Comparison of ENCODE assay signal across 9 cellular contexts in genomic region chr19:46009530-46010510, GRCh38. TPM values are rescaled to one million over a fixed set of nuclear protein-coding genes. Genes with fewer than 3 reads are reported as not detected.
DNase-seq lines count a peak whose midpoint lies in the region; ATAC-seq, FAIRE-seq and TF ChIP-seq lines count a peak whose summit lies in the region.
"Had no signal": no experiment of that assay in that cellular context is flagged by ENCODE, and none has a peak within 500 bp of the region (broad histone marks: within the 10 kb centered on the region; RNA-seq: fewer than 3 reads in every experiment).

No MANE protein-coding gene starts in this region.

- H3K4me3 ChIP-seq in Caco-2 (ENCODE audit: low read depth, low read length) (no peak overlapping the region), ovary (no peak overlapping the region)
- H3K4me3 ChIP-seq: SK-N-MC had no signal

- intact Hi-C loops in Caco-2 (cut with micrococcal nuclease; ENCODE audit: unreplicated experiment) (loop anchor here (10.0 kb wide), 1 partner anchor 195 kb away; the partner anchor contains the start of gene RSPH6A), ovary (cut with DNase I) (loop anchor here in 1 of 4 donors (10.0 kb wide), 1 partner anchor 95 kb away; the partner anchor contains the start of gene NANOS2)

- CTCF ChIA-PET in Caco-2 (lab: Charles Lee), result interaction anchor here (0.6 to 1.0 kb wide), 5 partner anchors 14 to 145 kb away, joined by 3 to 7 read pairs (median 5); partner anchors contain the start of genes CCDC61 and FOXA3

- BruUV-seq in Caco-2 (replicated peaks; lab: Mats Ljungman, UMichigan), result no TSS peak

- H3K9me3 ChIP-seq in Caco-2 (no peaks in the 10 kb centered on the region), ovary (no peaks in the 10 kb centered on the region)

- no peak for TF ChIP-seq POLR2A in ovary (IDR thresholded peaks at IDR 0.05)

- H3K27ac ChIP-seq in ovary, result no peak overlapping the region
- H3K27ac ChIP-seq: SK-N-MC had no signal

- POLR2A ChIA-PET in Caco-2 (lab: Charles Lee), result no interaction called here

- H3K4me3 Mint-ChIP-seq in Caco-2 (ENCODE audit: unreplicated experiment), result no peak overlapping the region
- H3K4me3 Mint-ChIP-seq in activated T-helper 17 cell treated with anti-CD3 and anti-CD28 coated beads, Interleukin-2, amount 50 U/mL, for 72 hours, result no peak overlapping the region

- no peak for TF ChIP-seq EP300 in ovary (IDR thresholded peaks at IDR 0.05)

- peaks cover 2% of the 10 kb centered on the region for H3K36me3 ChIP-seq in Caco-2 (ENCODE audit: control insufficient read depth, insufficient read depth, low read length)
- no peaks in the 10 kb centered on the region for H3K36me3 ChIP-seq in ovary

- no peak overlapping the region for H3K27ac Mint-ChIP-seq in Caco-2 (ENCODE audit: unreplicated experiment)
- H3K27ac Mint-ChIP-seq in activated T-helper 17 cell treated with anti-CD3 and anti-CD28 coated beads, Interleukin-2, amount 50 U/mL, for 72 hours, result no peak overlapping the region

- peak; percentile 88 to 94 for TF ChIP-seq CTCF in Caco-2 (IDR thresholded peaks at IDR 0.05; ENCODE audit: insufficient read depth in 1 of 2, low read depth in 1 of 2, low read length in 1 of 2, severe bottlenecking in 1 of 2, unreplicated experiment in 1 of 2)
- peak; percentile 48 to 70 (median 54) for TF ChIP-seq CTCF in ovary (IDR thresholded peaks at IDR 0.05)

- no peaks in the 10 kb centered on the region for H3K36me3 Mint-ChIP-seq in Caco-2 (ENCODE audit: insufficient read depth, unreplicated experiment)
- peaks cover 41% of the 10 kb centered on the region for H3K36me3 Mint-ChIP-seq in activated T-helper 17 cell treated with anti-CD3 and anti-CD28 coated beads, Interleukin-2, amount 50 U/mL, for 72 hours (ENCODE audit: low read depth)

- no peak for FAIRE-seq in urothelium cell line (lab: Jason Lieb, UNC)

- 45 to 57% (median 55%) methylated on average over 26 to 28 of the region's 28 CpGs for WGBS in ovary, 3 donors

- H3K4me1 ChIP-seq in Caco-2 (peaks cover 6% of the 10 kb centered on the region), ovary (ENCODE audit: insufficient read depth) (no peaks in the 10 kb centered on the region)

- no peaks in the 10 kb centered on the region for H3K27me3 Mint-ChIP-seq in Caco-2 (ENCODE audit: insufficient read depth, unreplicated experiment)
- peaks cover 3% of the 10 kb centered on the region for H3K27me3 Mint-ChIP-seq in activated T-helper 17 cell treated with anti-CD3 and anti-CD28 coated beads, Interleukin-2, amount 50 U/mL, for 72 hours

- DNase-seq in Caco-2 (peak; percentile 74 to 81), HuH-7.5 (ENCODE audit: low spot score) (peak; percentile 87), RKO (ENCODE audit: low spot score) (peak; percentile 70), foreskin melanocyte (peak; percentile 52), ovary (peak in 4 of 5 donors; percentile 52 to 77 (median 62)), urothelium cell line (ENCODE audit: low spot score) (peak; percentile 70), GM19240 (ENCODE audit: insufficient read length, low spot score) (no peak)

- peak; percentile 70 for ATAC-seq in activated T-helper 17 cell treated with anti-CD3 and anti-CD28 coated beads, Interleukin-2, amount 50 U/mL, for 72 hours (replicated peaks)

- no peaks in the 10 kb centered on the region for H3K9me3 Mint-ChIP-seq in Caco-2 (ENCODE audit: unreplicated experiment)
- no peaks in the 10 kb centered on the region for H3K9me3 Mint-ChIP-seq in activated T-helper 17 cell treated with anti-CD3 and anti-CD28 coated beads, Interleukin-2, amount 50 U/mL, for 72 hours

- no peaks in the 10 kb centered on the region for H3K27me3 ChIP-seq in Caco-2 (replicated peaks; ENCODE audit: control insufficient read depth, insufficient read depth, low read length)
- peaks cover 3% of the 10 kb centered on the region for H3K27me3 ChIP-seq in ovary

- peaks cover 6% of the 10 kb centered on the region for H3K4me1 Mint-ChIP-seq in Caco-2 (ENCODE audit: low read depth, unreplicated experiment)
- peaks cover 5% of the 10 kb centered on the region for H3K4me1 Mint-ChIP-seq in activated T-helper 17 cell treated with anti-CD3 and anti-CD28 coated beads, Interleukin-2, amount 50 U/mL, for 72 hours

RNA-seq across cellular contexts. Expression of gene PGLYRP1, which starts 13.0 kb away (rescaled TPM):
- total RNA-seq in Caco-2 (2022), result not detected in 2 replicates
- not detected for total RNA-seq in activated T-helper 17 cell treated with anti-CD3 and anti-CD28 coated beads, Interleukin-2, amount 50 U/mL, for 72 hours
- total RNA-seq in ovary, result not detected
- polyA plus RNA-seq in ovary, result not detected

RNA-seq across cellular contexts. Expression of gene CCDC61, which starts 14.6 kb away (rescaled TPM):
- total RNA-seq in Caco-2 (2022) (17.1 and 21.1 TPM in 2 replicates), ovary (10 to 100 TPM in 6 of 7 donors, 1 to 10 TPM in 1; 7.6 to 19.6 (median 16.6) TPM)
- total RNA-seq in activated T-helper 17 cell treated with anti-CD3 and anti-CD28 coated beads, Interleukin-2, amount 50 U/mL, for 72 hours, result 10 to 100 TPM; 24.3 to 27.6 TPM
- 10 to 100 TPM in 1 of 2 donors, 1 to 10 TPM in 1; 2.7 to 12.5 TPM for polyA plus RNA-seq in ovary

RNA-seq across cellular contexts. Expression of gene IGFL4, which starts 31.0 kb away (rescaled TPM):
- total RNA-seq in Caco-2 (2022) (3.9 and 4.4 TPM in 2 replicates), ovary (not detected)
- total RNA-seq in activated T-helper 17 cell treated with anti-CD3 and anti-CD28 coated beads, Interleukin-2, amount 50 U/mL, for 72 hours, result not detected
- polyA plus RNA-seq in ovary, result not detected

RNA-seq across cellular contexts. Expression of gene NOVA2, which starts 36.2 kb away (rescaled TPM):
- total RNA-seq in Caco-2 (2022) (0.05 TPM in 1 of 2 replicates, not detected in the other), ovary (1 to 10 TPM in 5 of 7 donors, under 1 TPM in 2; 0.23 to 4.8 (median 2.2) TPM)
- under 1 TPM in 1 of 2 donors, not detected in 1; 0.03 TPM for total RNA-seq in activated T-helper 17 cell treated with anti-CD3 and anti-CD28 coated beads, Interleukin-2, amount 50 U/mL, for 72 hours
- polyA plus RNA-seq in ovary, result 1 to 10 TPM; 1.5 to 3.5 TPM
